ENCODE assay signal across 17 cellular contexts in the genomic region with DNA sequence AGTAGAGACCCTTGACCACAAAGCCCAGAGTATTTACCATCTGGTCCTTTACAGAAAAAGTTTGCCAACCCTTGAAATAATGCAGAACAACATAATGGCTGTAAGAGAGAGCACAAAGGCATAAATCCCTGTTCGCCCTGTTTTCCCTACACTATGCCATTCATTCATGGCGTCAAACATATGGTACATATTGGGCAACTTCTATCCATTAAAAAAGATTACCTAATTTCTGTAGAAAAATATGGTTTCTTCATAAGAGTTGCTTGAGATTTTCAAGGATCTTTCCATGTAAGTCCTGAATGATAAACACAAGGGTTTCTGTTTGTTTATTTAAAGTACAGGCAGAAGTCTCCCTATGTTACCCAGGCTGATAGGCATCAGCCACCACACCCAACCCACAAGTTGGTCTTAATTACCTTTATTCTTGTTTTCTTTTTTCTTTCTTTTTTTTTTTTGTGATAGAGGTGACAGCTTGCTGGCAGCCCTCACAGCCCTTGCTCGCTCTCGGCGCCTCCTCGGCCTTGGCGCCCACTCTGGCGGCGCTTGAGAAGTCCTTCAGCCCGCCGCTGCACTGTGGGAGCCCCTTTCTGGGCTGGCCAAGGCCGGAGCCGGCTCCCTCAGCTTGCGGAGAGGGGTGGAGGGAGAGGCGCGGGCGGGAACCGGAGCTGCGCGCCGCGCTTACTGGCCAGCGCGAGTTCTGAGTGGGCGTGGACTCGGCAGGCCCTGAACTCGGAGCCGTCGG.
"Had no signal": no experiment of that assay in that cellular context is flagged by ENCODE, and none has a peak within 500 bp of the region (broad histone marks: within the 10 kb centered on the region; RNA-seq: fewer than 3 reads in every experiment).

No MANE protein-coding gene starts in this region.

- H3K4me3 ChIP-seq: colonic mucosa, sigmoid colon, skin epidermis, stomach had no signal

- H3K9me3 ChIP-seq: colonic mucosa, stomach had no signal

- H3K27ac ChIP-seq: colonic mucosa, sigmoid colon, skin epidermis, stomach had no signal

- H3K36me3 ChIP-seq: colonic mucosa, sigmoid colon, stomach had no signal

- DNase-seq: colonic mucosa; dermis blood vessel endothelial cell; endodermal cell; erythroblast; foreskin melanocyte; head of caudate nucleus; hypothalamus; kidney glomerular epithelial cell; mammary epithelial cell; natural killer cell; posterior cingulate gyrus; sigmoid colon; stimulated activated CD4-positive, alpha-beta T cell treated with anti-CD3 and anti-CD28 coated beads, Interleukin-12 subunit alpha, Interleukin-12 subunit beta, amount 100 ng/mL, for 4 hours; stimulated activated naive CD4-positive, alpha-beta T cell; stomach; substantia nigra had no signal

- H3K4me1 ChIP-seq: colonic mucosa, sigmoid colon, stomach had no signal

- H3K27me3 ChIP-seq: colonic mucosa, sigmoid colon, stomach had no signal
